ENCODE assay signal across 7 cellular contexts in the genomic region with DNA sequence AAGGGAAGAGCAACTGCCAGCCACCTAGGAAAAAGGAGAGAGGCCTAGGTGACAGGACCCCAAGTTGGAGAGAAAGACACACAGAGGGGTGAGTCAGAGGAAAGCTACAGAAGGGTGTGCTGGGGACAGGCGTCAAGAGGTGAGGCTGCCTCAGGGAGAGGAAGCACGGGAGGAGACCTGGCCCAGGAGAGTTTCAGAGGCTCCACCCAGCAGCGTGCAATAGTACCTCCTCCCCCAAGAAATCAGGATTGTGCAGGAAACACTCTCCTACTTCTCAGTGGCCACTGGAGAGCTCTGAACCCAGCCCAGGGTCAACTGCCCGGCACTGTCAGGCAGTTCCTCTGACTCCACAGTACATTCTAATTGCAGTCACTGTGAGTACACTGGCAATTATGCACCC.
A peak's percentile ranks its signal among the peaks of the same experiment; 100 is the strongest.
DNase-seq lines count a peak whose midpoint lies in the region; ATAC-seq and TF ChIP-seq lines count a peak whose summit lies in the region.
"Not testable (repeated sequence)": the region's sequence is repeated elsewhere in the genome, so short reads cannot be mapped to it uniquely, and the experiment has no call there.

No MANE protein-coding gene starts in this region.

- H3K4me2 ChIP-seq in MM.1S (ENCODE audit: low read depth, low read length): not testable (repeated sequence)

- H3K27me3 Mint-ChIP-seq in activated T-cell treated with anti-CD3 and anti-CD28 coated beads, Interleukin-2, amount 50 U/mL, for 72 hours (ENCODE audit: low read depth): not testable (repeated sequence)

- DNase-seq in ELF-1 (ENCODE audit: low read depth, low spot score): peak; percentile 20
- not testable (repeated sequence) for DNase-seq in MM.1S; activated T-cell treated with anti-CD3 and anti-CD28 coated beads, Interleukin-2, amount 50 U/mL, for 72 hours; omental fat pad (ENCODE audit: low spot score)
- peak; percentile 25 for DNase-seq in SW480 (ENCODE audit: low spot score)
- DNase-seq in colonic mucosa: peak; percentile 66
- peak; percentile 63 to 72 for DNase-seq in left colon

- peak overlapping the region; percentile 41; the same call in 1 of the 2 replicates for H3K27ac ChIP-seq in MM.1S (ENCODE audit: low read length)
- not testable (repeated sequence) for H3K27ac ChIP-seq in colonic mucosa

- intact Hi-C loops in colonic mucosa (cut with DNase I); left colon (cut with DNase I, micrococcal nuclease): not testable (repeated sequence)

- H3K9me3 Mint-ChIP-seq in activated T-cell treated with anti-CD3 and anti-CD28 coated beads, Interleukin-2, amount 50 U/mL, for 72 hours: not testable (repeated sequence)

- H3K4me1 ChIP-seq in MM.1S (ENCODE audit: low read length): peaks cover 17% of the 10 kb centered on the region
- not testable (repeated sequence) for H3K4me1 ChIP-seq in colonic mucosa

- not testable (repeated sequence) for TF ChIP-seq CTCF in MM.1S (IDR thresholded peaks at IDR 0.05; ENCODE audit: low read length); colonic mucosa (IDR thresholded peaks at IDR 0.05); omental fat pad (IDR thresholded peaks at IDR 0.05)

- H4K20me1 ChIP-seq in MM.1S (ENCODE audit: insufficient read depth, low read length): not testable (repeated sequence)

- H2AFZ ChIP-seq in MM.1S (ENCODE audit: low read length): not testable (repeated sequence)

- not testable (repeated sequence) for H3F3A ChIP-seq in MM.1S (ENCODE audit: insufficient read depth, low read length)

- H3K9me3 ChIP-seq in MM.1S (replicated peaks; ENCODE audit: insufficient read depth, low read length); colonic mucosa: not testable (repeated sequence)

- not testable (repeated sequence) for H3K9me2 ChIP-seq in MM.1S (replicated peaks; ENCODE audit: insufficient read depth, low read length)

- H3K27me3 ChIP-seq in MM.1S (replicated peaks; ENCODE audit: insufficient read depth, low read length); colonic mucosa: not testable (repeated sequence)

- H3K36me3 Mint-ChIP-seq in activated T-cell treated with anti-CD3 and anti-CD28 coated beads, Interleukin-2, amount 50 U/mL, for 72 hours (ENCODE audit: insufficient read depth in 2 of 2): not testable (repeated sequence)

- not testable (repeated sequence) for H3K4me3 ChIP-seq in MM.1S (ENCODE audit: low read length); colonic mucosa

- peak; percentile 57 to 67 for ATAC-seq in activated T-cell treated with anti-CD3 and anti-CD28 coated beads, Interleukin-2, amount 50 U/mL, for 72 hours (replicated peaks in 1 of 2)
- ATAC-seq in left colon (peak; percentile 83), omental fat pad (ENCODE audit: low FRiP score) (peak; percentile 14)

- peaks cover 66% of the 10 kb centered on the region for H3K79me2 ChIP-seq in MM.1S (ENCODE audit: low read length)

- H3K4me1 Mint-ChIP-seq in activated T-cell treated with anti-CD3 and anti-CD28 coated beads, Interleukin-2, amount 50 U/mL, for 72 hours (ENCODE audit: low read depth): not testable (repeated sequence)

- not testable (repeated sequence) for H3K27ac Mint-ChIP-seq in activated T-cell treated with anti-CD3 and anti-CD28 coated beads, Interleukin-2, amount 50 U/mL, for 72 hours

- peak overlapping the region; percentile 15 to 27 for H3K4me3 Mint-ChIP-seq in activated T-cell treated with anti-CD3 and anti-CD28 coated beads, Interleukin-2, amount 50 U/mL, for 72 hours

- not testable (repeated sequence) for H3K9ac ChIP-seq in MM.1S (ENCODE audit: low read length); colonic mucosa (ENCODE audit: low read depth in 2 of 2, low read length in 2 of 2)

- not testable (repeated sequence) for H3K36me3 ChIP-seq in MM.1S (replicated peaks; ENCODE audit: insufficient read depth, low read length); colonic mucosa

Comparison
In these comparisons a context has a peak if more than half of its experiments do, and no peak if none do; other contexts are left out.
1. ATAC-seq: peak in every context shown above with its lines; median percentile 83 in left colon; 62 in activated T-cell treated with anti-CD3 and anti-CD28 coated beads, Interleukin-2, amount 50 U/mL, for 72 hours; 14 in omental fat pad.